1 cellular context compared by ENCODE assay signal in the genomic region with DNA sequence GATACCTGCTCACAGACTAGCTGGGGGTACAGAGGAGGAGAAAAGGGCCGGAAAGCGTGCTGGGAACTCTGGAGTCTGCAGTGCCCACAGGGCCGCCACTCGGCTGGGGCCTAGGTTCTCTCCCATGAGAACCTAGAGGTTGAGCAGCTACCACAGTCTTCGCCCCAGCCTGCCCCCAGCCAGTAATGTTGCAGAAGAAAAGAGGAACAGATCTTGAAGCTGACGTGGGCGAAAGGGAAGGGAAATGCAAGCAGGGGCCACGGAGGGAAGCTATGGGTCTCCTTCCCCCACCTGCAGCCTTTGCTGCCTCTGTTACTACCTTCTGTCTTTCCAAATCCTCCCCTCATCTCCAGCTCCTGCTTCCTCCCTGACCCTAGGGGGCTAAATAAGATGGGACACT.
TF ChIP-seq lines count a peak whose summit lies in the region.

No MANE protein-coding gene starts in this region.

TF ChIP-seq in GM12878, 131 proteins besides CTCF, POLR2A, EP300 and RAD21 (continued from another document):
- TF ChIP-seq, protein P1, sequence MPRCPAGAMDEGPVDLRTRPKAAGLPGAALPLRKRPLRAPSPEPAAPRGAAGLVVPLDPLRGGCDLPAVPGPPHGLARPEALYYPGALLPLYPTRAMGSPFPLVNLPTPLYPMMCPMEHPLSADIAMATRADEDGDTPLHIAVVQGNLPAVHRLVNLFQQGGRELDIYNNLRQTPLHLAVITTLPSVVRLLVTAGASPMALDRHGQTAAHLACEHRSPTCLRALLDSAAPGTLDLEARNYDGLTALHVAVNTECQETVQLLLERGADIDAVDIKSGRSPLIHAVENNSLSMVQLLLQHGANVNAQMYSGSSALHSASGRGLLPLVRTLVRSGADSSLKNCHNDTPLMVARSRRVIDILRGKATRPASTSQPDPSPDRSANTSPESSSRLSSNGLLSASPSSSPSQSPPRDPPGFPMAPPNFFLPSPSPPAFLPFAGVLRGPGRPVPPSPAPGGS (IDR thresholded peaks at IDR 0.05; ENCODE audit: borderline replicate concordance, insufficient read depth, low read depth, low read length, poor library complexity, severe bottlenecking): no peak
- TF ChIP-seq BCL11A (IDR thresholded peaks at IDR 0.05; ENCODE audit: low read depth, low read length) (peak; percentile 86; the same call in 1 of the 2 replicates), ZSCAN29 (IDR thresholded peaks at IDR 0.05) (no peak), FOXK2 (IDR thresholded peaks at IDR 0.05) (no peak), NFXL1 (IDR thresholded peaks at IDR 0.05; ENCODE audit: borderline replicate concordance) (no peak), TBL1XR1 (IDR thresholded peaks at IDR 0.05; ENCODE audit: low read depth, low read length) (no peak), IRF4 (IDR thresholded peaks at IDR 0.05; ENCODE audit: low read depth, low read length) (peak; percentile 82; the same call in 1 of the 2 replicates), RELA (IDR thresholded peaks at IDR 0.05; ENCODE audit: borderline replicate concordance, partially characterized antibody) (no peak), SMAD1 (IDR thresholded peaks at IDR 0.05; ENCODE audit: low read depth, partially characterized antibody) (no peak), MTA3 (IDR thresholded peaks at IDR 0.05; ENCODE audit: borderline replicate concordance, low read length) (no peak), ZNF24 (IDR thresholded peaks at IDR 0.05) (no peak), MEF2B (IDR thresholded peaks at IDR 0.05; ENCODE audit: partially characterized antibody, poor library complexity, severe bottlenecking) (peak; percentile 95), ZNF217 (IDR thresholded peaks at IDR 0.05) (no peak), SIX5 (IDR thresholded peaks at IDR 0.05; ENCODE audit: low read depth, low read length, severe bottlenecking) (no peak), FOXM1 (IDR thresholded peaks at IDR 0.05; ENCODE audit: low read depth, low read length) (no peak), EGR1 (IDR thresholded peaks at IDR 0.05; ENCODE audit: borderline replicate concordance in 1 of 2, low read depth in 2 of 2, low read length in 2 of 2) (no peak), PML (IDR thresholded peaks at IDR 0.05; ENCODE audit: low read length) (no peak), ZZZ3 (IDR thresholded peaks at IDR 0.05; ENCODE audit: control insufficient read depth, insufficient read length, low read depth) (no peak), MEF2A (IDR thresholded peaks at IDR 0.05; ENCODE audit: insufficient read depth, low read depth, low read length) (no peak), SMARCA5 (IDR thresholded peaks at IDR 0.05) (no peak)
- TF ChIP-seq, protein P2, sequence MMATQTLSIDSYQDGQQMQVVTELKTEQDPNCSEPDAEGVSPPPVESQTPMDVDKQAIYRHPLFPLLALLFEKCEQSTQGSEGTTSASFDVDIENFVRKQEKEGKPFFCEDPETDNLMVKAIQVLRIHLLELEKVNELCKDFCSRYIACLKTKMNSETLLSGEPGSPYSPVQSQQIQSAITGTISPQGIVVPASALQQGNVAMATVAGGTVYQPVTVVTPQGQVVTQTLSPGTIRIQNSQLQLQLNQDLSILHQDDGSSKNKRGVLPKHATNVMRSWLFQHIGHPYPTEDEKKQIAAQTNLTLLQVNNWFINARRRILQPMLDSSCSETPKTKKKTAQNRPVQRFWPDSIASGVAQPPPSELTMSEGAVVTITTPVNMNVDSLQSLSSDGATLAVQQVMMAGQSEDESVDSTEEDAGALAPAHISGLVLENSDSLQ (IDR thresholded peaks at IDR 0.05): no peak
- TF ChIP-seq, protein P3, sequence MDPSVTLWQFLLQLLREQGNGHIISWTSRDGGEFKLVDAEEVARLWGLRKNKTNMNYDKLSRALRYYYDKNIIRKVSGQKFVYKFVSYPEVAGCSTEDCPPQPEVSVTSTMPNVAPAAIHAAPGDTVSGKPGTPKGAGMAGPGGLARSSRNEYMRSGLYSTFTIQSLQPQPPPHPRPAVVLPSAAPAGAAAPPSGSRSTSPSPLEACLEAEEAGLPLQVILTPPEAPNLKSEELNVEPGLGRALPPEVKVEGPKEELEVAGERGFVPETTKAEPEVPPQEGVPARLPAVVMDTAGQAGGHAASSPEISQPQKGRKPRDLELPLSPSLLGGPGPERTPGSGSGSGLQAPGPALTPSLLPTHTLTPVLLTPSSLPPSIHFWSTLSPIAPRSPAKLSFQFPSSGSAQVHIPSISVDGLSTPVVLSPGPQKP (IDR thresholded peaks at IDR 0.05; ENCODE audit: low read depth, low read length): no peak
- TF ChIP-seq, protein P4, sequence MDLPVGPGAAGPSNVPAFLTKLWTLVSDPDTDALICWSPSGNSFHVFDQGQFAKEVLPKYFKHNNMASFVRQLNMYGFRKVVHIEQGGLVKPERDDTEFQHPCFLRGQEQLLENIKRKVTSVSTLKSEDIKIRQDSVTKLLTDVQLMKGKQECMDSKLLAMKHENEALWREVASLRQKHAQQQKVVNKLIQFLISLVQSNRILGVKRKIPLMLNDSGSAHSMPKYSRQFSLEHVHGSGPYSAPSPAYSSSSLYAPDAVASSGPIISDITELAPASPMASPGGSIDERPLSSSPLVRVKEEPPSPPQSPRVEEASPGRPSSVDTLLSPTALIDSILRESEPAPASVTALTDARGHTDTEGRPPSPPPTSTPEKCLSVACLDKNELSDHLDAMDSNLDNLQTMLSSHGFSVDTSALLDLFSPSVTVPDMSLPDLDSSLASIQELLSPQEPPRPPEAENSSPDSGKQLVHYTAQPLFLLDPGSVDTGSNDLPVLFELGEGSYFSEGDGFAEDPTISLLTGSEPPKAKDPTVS (IDR thresholded peaks at IDR 0.05; ENCODE audit: low read depth, low read length): no peak
